ENCODE assay signal across 8 cellular contexts in genomic region chr2:31523871-31524492, GRCh38. TPM values are rescaled to one million over a fixed set of nuclear protein-coding genes. Genes with fewer than 3 reads are reported as not detected.
A peak's percentile ranks its signal among the peaks of the same experiment; 100 is the strongest.
DNase-seq lines count a peak whose midpoint lies in the region.

No MANE protein-coding gene starts in this region.

- in situ Hi-C loops in SK-MEL-5 (cut with HindIII; ENCODE audit: low pct_unique_long_range_greater_than_20kb, low sequenced_read_pairs), result no loop called here

- DNase-seq in NCI-H748 (lab: John Stamatoyannopoulos, UW; ENCODE audit: unreplicated experiment) (peak; percentile 51), NCI-H748 treated with DMSO at 0.1 percent for 48 hours (lab: John Stamatoyannopoulos, UW) (no peak), HS-5 (ENCODE audit: low read depth) (peak; percentile 32), SK-MEL-5 (ENCODE audit: low read depth, low spot score) (peak; percentile 79), iPS-NIHi11 (ENCODE audit: low spot score) (peak; percentile 70)
- peak; percentile 51 for DNase-seq in activated naive CD4-positive, alpha-beta T cell treated with anti-CD3 and anti-CD28 coated beads, Interleukin-2, amount 50 U/mL, for 16 hours
- DNase-seq in stimulated activated CD4-positive, alpha-beta T cell treated with anti-CD3 and anti-CD28 coated beads, Interleukin-1b, Interleukin-23, amount 100 ng/mL, for 48 hours, result peak; percentile 32
- no peak for DNase-seq in NK-92 treated with Interleukin-12 subunit alpha and Interleukin-12 subunit beta, amount 100 ng/mL, for 24 hours (lab: John Stamatoyannopoulos, UW)

RNA-seq across cellular contexts. Expression of gene SRD5A2, which starts 56.8 kb away (rescaled TPM):
- not detected in 2 replicates for total RNA-seq in SK-MEL-5 (2014; rRNA removed; shearing (Covaris generic))
- polyA plus RNA-seq in SK-MEL-5 (2015; cell fraction: cytosol; rRNA removed), result not detected in 2 replicates
- polyA plus RNA-seq in SK-MEL-5 (2015; cell fraction: nucleus; rRNA removed), result not detected in 2 replicates

Comparison
In these comparisons a context has a peak if more than half of its experiments do, and no peak if none do; other contexts are left out.
1. DNase-seq: peak in NCI-H748 (single experiment), HS-5 (single experiment), SK-MEL-5 (single experiment), activated naive CD4-positive, alpha-beta T cell treated with anti-CD3 and anti-CD28 coated beads, Interleukin-2, amount 50 U/mL, for 16 hours (single experiment), iPS-NIHi11 (single experiment) and stimulated activated CD4-positive, alpha-beta T cell treated with anti-CD3 and anti-CD28 coated beads, Interleukin-1b, Interleukin-23, amount 100 ng/mL, for 48 hours (single experiment); none in NCI-H748 treated with DMSO at 0.1 percent for 48 hours (single experiment) and NK-92 treated with Interleukin-12 subunit alpha and Interleukin-12 subunit beta, amount 100 ng/mL, for 24 hours (single experiment).